ENCODE assay signal across 27 cellular contexts in genomic region chr22:25395915-25396314, GRCh38.
A peak's percentile ranks its signal among the peaks of the same experiment; 100 is the strongest.
DNase-seq lines count a peak whose midpoint lies in the region; ATAC-seq and TF ChIP-seq lines count a peak whose summit lies in the region.
"Had no signal": no experiment of that assay in that cellular context is flagged by ENCODE, and none has a peak within 500 bp of the region (broad histone marks: within the 10 kb centered on the region; RNA-seq: fewer than 3 reads in every experiment).

No MANE protein-coding gene starts in this region.

- peak overlapping the region in 1 of 2 donors; percentile 25 for H3K27ac Mint-ChIP-seq in stimulated activated naive CD8-positive, alpha-beta T cell treated with anti-CD3 and anti-CD28 coated beads, Interleukin-15, amount 100 ng/mL, for 72 hours
- H3K27ac Mint-ChIP-seq: activated naive CD4-positive, alpha-beta T cell treated with anti-CD3 and anti-CD28 coated beads, Interleukin-2, amount 50 U/mL, for 72 hours; activated T-helper 2 cell treated with anti-CD3 and anti-CD28 coated beads, Interferon-gamma antibody, Interleukin-2, Interleukin-4, amounts not matched to agents 10 μg/mL and 5 μg/mL and 100 μg/mL, durations not matched to agents 14 hours and 24 hours and 36 hours; H9 had no signal

- peaks cover 70% of the 10 kb centered on the region for H3K4me1 Mint-ChIP-seq in stimulated activated naive CD8-positive, alpha-beta T cell treated with anti-CD3 and anti-CD28 coated beads, Interleukin-15, amount 100 ng/mL, for 72 hours
- H3K4me1 Mint-ChIP-seq: neural crest cell had no signal

- no peaks in the 10 kb centered on the region for H3K27me3 Mint-ChIP-seq in stimulated activated naive CD8-positive, alpha-beta T cell treated with anti-CD3 and anti-CD28 coated beads, Interleukin-15, amount 100 ng/mL, for 72 hours

- no peak overlapping the region for H3K4me3 Mint-ChIP-seq in stimulated activated naive CD8-positive, alpha-beta T cell treated with anti-CD3 and anti-CD28 coated beads, Interleukin-15, amount 100 ng/mL, for 72 hours
- H3K4me3 Mint-ChIP-seq: H9, neural crest cell had no signal

- peak; percentile 22 for DNase-seq in stimulated activated naive CD8-positive, alpha-beta T cell treated with anti-CD3 and anti-CD28 coated beads, Interleukin-15, Interleukin-2, amounts not matched to agents 100 U/mL and 50 U/mL, for 24 hours
- DNase-seq in stimulated activated naive CD8-positive, alpha-beta T cell treated with anti-CD3 and anti-CD28 coated beads, Interleukin-15, amount 100 ng/mL, for 72 hours: no peak
- DNase-seq in NCI-H2029 (lab: John Stamatoyannopoulos, UW): peak; percentile 70
- peak; percentile 68 for DNase-seq in left lobe of liver (ENCODE audit: low spot score)
- DNase-seq: activated CD4-positive, alpha-beta T cell treated with anti-CD3 and anti-CD28 coated beads for 1 hour; activated T-cell treated with anti-CD3 and anti-CD28 coated beads for 4 hours; aorta; BE2C; DMS153; H9; IMR-90; left cardiac atrium; mesenchymal stem cell; NCI-H1092 treated with DMSO at 0.1 percent for 48 hours; NCI-H1694 treated with DMSO at 0.1 percent for 48 hours; ovary; PC-3; retina; Right ventricle myocardium superior; stimulated activated CD4-positive, alpha-beta T cell treated with anti-CD3 and anti-CD28 coated beads, Interleukin-2, amount 100 ng/mL, for 24 hours; stomach had no signal

- ATAC-seq in stimulated activated naive CD8-positive, alpha-beta T cell treated with anti-CD3 and anti-CD28 coated beads, Interleukin-15, Interleukin-2, amounts not matched to agents 100 U/mL and 50 U/mL, for 24 hours: peak; percentile 44
- no peak for ATAC-seq in stimulated activated naive CD8-positive, alpha-beta T cell treated with anti-CD3 and anti-CD28 coated beads, Interleukin-15, amount 100 ng/mL, for 72 hours
- ATAC-seq in left lobe of liver (peak; percentile 45), HG03457 (IDR thresholded peaks at IDR 0.05; ENCODE audit: unreplicated experiment) (no peak), SK-N-SH treated with all-trans-retinoic acid at 6 μM for 48 hours (no peak), HG03159 (IDR thresholded peaks at IDR 0.05; ENCODE audit: unreplicated experiment) (no peak)
- ATAC-seq: left cardiac atrium, PC-3 had no signal

- no peaks in the 10 kb centered on the region for H3K9me3 Mint-ChIP-seq in stimulated activated naive CD8-positive, alpha-beta T cell treated with anti-CD3 and anti-CD28 coated beads, Interleukin-15, amount 100 ng/mL, for 72 hours
- H3K9me3 Mint-ChIP-seq: activated T-helper 2 cell treated with anti-CD3 and anti-CD28 coated beads, Interferon-gamma antibody, Interleukin-2, Interleukin-4, amounts not matched to agents 10 μg/mL and 5 μg/mL and 100 μg/mL, durations not matched to agents 14 hours and 24 hours and 36 hours; H9; neural crest cell had no signal

TF ChIP-seq in SK-N-SH treated with all-trans-retinoic acid at 6 μM for 48 hours, 23 proteins besides CTCF, POLR2A, EP300 and RAD21:
- no peak for TF ChIP-seq RARB (CRISPR knock-in tag; IDR thresholded peaks at IDR 0.05)
- TF ChIP-seq PPARA (CRISPR knock-in tag; IDR thresholded peaks at IDR 0.05; ENCODE audit: borderline replicate concordance): no peak
- no peak for TF ChIP-seq SNAI2 (CRISPR knock-in tag; IDR thresholded peaks at IDR 0.05)
- TF ChIP-seq ZC3H10 (CRISPR knock-in tag; IDR thresholded peaks at IDR 0.05): no peak
- no peak for TF ChIP-seq ARNTL (CRISPR knock-in tag; IDR thresholded peaks at IDR 0.05; ENCODE audit: borderline replicate concordance, low read depth)
TF ChIP-seq in SK-N-SH treated with all-trans-retinoic acid at 6 μM for 48 hours: peak in this region for 0.

Comparison
In these comparisons a context has a peak if more than half of its experiments do, and no peak if none do; other contexts are left out.
1. ATAC-seq: peak in stimulated activated naive CD8-positive, alpha-beta T cell treated with anti-CD3 and anti-CD28 coated beads, Interleukin-15, Interleukin-2, amounts not matched to agents 100 U/mL and 50 U/mL, for 24 hours (single experiment) and left lobe of liver (single experiment); none in stimulated activated naive CD8-positive, alpha-beta T cell treated with anti-CD3 and anti-CD28 coated beads, Interleukin-15, amount 100 ng/mL, for 72 hours (single experiment), HG03457 (single experiment), SK-N-SH treated with all-trans-retinoic acid at 6 μM for 48 hours (single experiment) and HG03159 (single experiment).
2. DNase-seq: peak in stimulated activated naive CD8-positive, alpha-beta T cell treated with anti-CD3 and anti-CD28 coated beads, Interleukin-15, Interleukin-2, amounts not matched to agents 100 U/mL and 50 U/mL, for 24 hours (single experiment), NCI-H2029 (single experiment) and left lobe of liver (single experiment); none in stimulated activated naive CD8-positive, alpha-beta T cell treated with anti-CD3 and anti-CD28 coated beads, Interleukin-15, amount 100 ng/mL, for 72 hours (0 of 2).